ENCODE assay signal across 14 cellular contexts in genomic region chr2:46569766-46570165, GRCh38. TPM values are rescaled to one million over a fixed set of nuclear protein-coding genes. Genes with fewer than 3 reads are reported as not detected.
DNase-seq lines count a peak whose midpoint lies in the region; ATAC-seq and TF ChIP-seq lines count a peak whose summit lies in the region.
"Had no signal": no experiment of that assay in that cellular context is flagged by ENCODE, and none has a peak within 500 bp of the region (broad histone marks: within the 10 kb centered on the region; RNA-seq: fewer than 3 reads in every experiment).

No MANE protein-coding gene starts in this region.

- no peaks in the 10 kb centered on the region for H3K27me3 Mint-ChIP-seq in T-helper 17 cell
- H3K27me3 Mint-ChIP-seq: activated naive CD8-positive, alpha-beta T cell had no signal

- no peak overlapping the region for H3K4me3 Mint-ChIP-seq in T-helper 17 cell
- H3K4me3 Mint-ChIP-seq: activated naive CD8-positive, alpha-beta T cell; endodermal cell had no signal

- no peaks in the 10 kb centered on the region for H3K27me3 ChIP-seq in neutrophil

- DNase-seq in GM12865 (ENCODE audit: low read depth) (peak; percentile 60), T-helper 17 cell (no peak), cerebellar cortex (ENCODE audit: low spot score) (no peak), activated T-cell treated with anti-CD3 and anti-CD28 coated beads for 4 hours (no peak)
- no peak for DNase-seq in activated naive CD4-positive, alpha-beta T cell treated with Interleukin-2 at 50 U/mL for 16 hours
- DNase-seq: activated CD4-positive, alpha-beta T cell treated with anti-CD3 and anti-CD28 coated beads for 4 hours; endodermal cell; GM23248 had no signal

- peaks cover 3% of the 10 kb centered on the region for H3K36me3 Mint-ChIP-seq in T-helper 17 cell (ENCODE audit: low read depth)

- H3K4me1 Mint-ChIP-seq in T-helper 17 cell = peaks cover 12% of the 10 kb centered on the region

- H3K4me1 ChIP-seq in neutrophil (ENCODE audit: control insufficient read depth in 1 of 2, insufficient read depth in 1 of 2, low read depth in 1 of 2, low read length in 1 of 2) = peaks cover 21 to 29% of the 10 kb centered on the region in 2 experiments

- H3K27ac ChIP-seq in neutrophil = peak overlapping the region; percentile 89
- H3K27ac ChIP-seq: C4-2B, GM23248, parathyroid adenoma had no signal

- peak; percentile 14 for ATAC-seq in HG02642 (IDR thresholded peaks at IDR 0.05; ENCODE audit: poor library complexity, unreplicated experiment)
- ATAC-seq in T-helper 17 cell = no peak
- ATAC-seq in GM21717 (IDR thresholded peaks at IDR 0.05; ENCODE audit: unreplicated experiment) = no peak

- H3K9me3 ChIP-seq in T-helper 17 cell (ENCODE audit: control insufficient read depth, low read length, poor library complexity, severe bottlenecking) = no peaks in the 10 kb centered on the region
- no peaks in the 10 kb centered on the region for H3K9me3 ChIP-seq in neutrophil

- H3K27ac Mint-ChIP-seq in T-helper 17 cell = peak overlapping the region; percentile 66
- H3K27ac Mint-ChIP-seq: activated naive CD8-positive, alpha-beta T cell; endodermal cell had no signal

- H3K36me3 ChIP-seq in neutrophil = no peaks in the 10 kb centered on the region

- peak overlapping the region; percentile 11 for H3K4me3 ChIP-seq in GM12865 (ENCODE audit: low read depth, low read length)
- H3K4me3 ChIP-seq in neutrophil (ENCODE audit: low read depth in 1 of 2, low read length in 1 of 2) = no peak overlapping the region
- H3K4me3 ChIP-seq: GM23248 had no signal

- TF ChIP-seq CTCF in GM12865 (IDR thresholded peaks at IDR 0.05; ENCODE audit: insufficient read depth, low read depth, low read length, missing control alignments) (no peak), neutrophil (IDR thresholded peaks at IDR 0.05) (no peak)

RNA-seq across cellular contexts. Expression of gene ATP6V1E2, which starts 27.4 kb away (rescaled TPM):
- 10 to 100 TPM in 1 of 2 donors, 1 to 10 TPM in 1; 8.5 to 10.4 TPM for total RNA-seq in T-helper 17 cell

RNA-seq across cellular contexts. Expression of gene RHOQ, which starts 27.5 kb away (rescaled TPM):
- 10 to 100 TPM; 19.7 to 26.5 TPM for total RNA-seq in T-helper 17 cell

RNA-seq across cellular contexts. Expression of gene PIGF, which starts 47.1 kb away (rescaled TPM):
- total RNA-seq in T-helper 17 cell = 10 to 100 TPM; 12.1 to 12.6 TPM

RNA-seq across cellular contexts. Expression of gene CRIPT, which starts 47.2 kb away (rescaled TPM):
- 10 to 100 TPM; 13.5 to 14.7 TPM for total RNA-seq in T-helper 17 cell
